ENCODE assay signal across 9 cellular contexts in genomic region chr6:169452117-169452868, GRCh38.
DNase-seq lines count a peak whose midpoint lies in the region; ATAC-seq and TF ChIP-seq lines count a peak whose summit lies in the region.
"Had no signal": no experiment of that assay in that cellular context is flagged by ENCODE, and none has a peak within 500 bp of the region (broad histone marks: within the 10 kb centered on the region; RNA-seq: fewer than 3 reads in every experiment).

No MANE protein-coding gene starts in this region.

- TF ChIP-seq CTCF in WI38 (IDR thresholded peaks at IDR 0.05; ENCODE audit: low read depth, low read length) (no peak), right atrium auricular region (IDR thresholded peaks at IDR 0.05) (no peak), gastrocnemius medialis (IDR thresholded peaks at IDR 0.05 in 4 of 5, conservative IDR thresholded peaks at IDR 0.05 in 1 of 5) (no peak), GM10266 (IDR thresholded peaks at IDR 0.05; ENCODE audit: control insufficient read depth, insufficient read depth, low read depth, missing control alignments) (no peak)

- H3K27ac ChIP-seq in right atrium auricular region (peak overlapping the region; percentile 75 to 83), gastrocnemius medialis (peak overlapping the region; percentile 65 to 76 (median 70))

- peak overlapping the region; percentile 47 for H3K4me3 ChIP-seq in WI38 (ENCODE audit: low read depth, low read length)
- H3K4me3 ChIP-seq in right atrium auricular region = peak overlapping the region; percentile 26 to 40
- peak overlapping the region in 3 of 4 donors; percentile 39 to 46 (median 39) for H3K4me3 ChIP-seq in gastrocnemius medialis

- in situ Hi-C loops in gastrocnemius medialis (cut with MboI; ENCODE audit: low sequenced_read_pairs in 4 of 4) = no loop called here

- peak; percentile 81 to 86 for ATAC-seq in gastrocnemius medialis
- ATAC-seq in stimulated activated effector memory CD8-positive, alpha-beta T cell treated with anti-CD3 and anti-CD28 coated beads, Interleukin-12 subunit alpha, Interleukin-12 subunit beta, amount 100 ng/mL, for 72 hours = no peak
- no peak for ATAC-seq in GM18502 (IDR thresholded peaks at IDR 0.05; ENCODE audit: poor library complexity, unreplicated experiment)

- no peaks in the 10 kb centered on the region for H3K36me3 Mint-ChIP-seq in stimulated activated effector memory CD8-positive, alpha-beta T cell treated with anti-CD3 and anti-CD28 coated beads, Interleukin-12 subunit alpha, Interleukin-12 subunit beta, amount 100 ng/mL, for 72 hours

- no peak overlapping the region for H3K4me3 Mint-ChIP-seq in stimulated activated effector memory CD8-positive, alpha-beta T cell treated with anti-CD3 and anti-CD28 coated beads, Interleukin-12 subunit alpha, Interleukin-12 subunit beta, amount 100 ng/mL, for 72 hours

- H3K27me3 ChIP-seq in right atrium auricular region = no peaks in the 10 kb centered on the region
- no peaks in the 10 kb centered on the region for H3K27me3 ChIP-seq in gastrocnemius medialis

- no peaks in the 10 kb centered on the region for H3K9me3 ChIP-seq in right atrium auricular region
- H3K9me3 ChIP-seq in gastrocnemius medialis = no peaks in the 10 kb centered on the region

- no peak overlapping the region for H3K27ac Mint-ChIP-seq in stimulated activated effector memory CD8-positive, alpha-beta T cell treated with anti-CD3 and anti-CD28 coated beads, Interleukin-12 subunit alpha, Interleukin-12 subunit beta, amount 100 ng/mL, for 72 hours

- peak in 1 of 2 donors; percentile 33 for TF ChIP-seq POLR2A in gastrocnemius medialis (IDR thresholded peaks at IDR 0.05)

- no peaks in the 10 kb centered on the region for H3K36me3 ChIP-seq in right atrium auricular region
- H3K36me3 ChIP-seq in gastrocnemius medialis = no peaks in the 10 kb centered on the region

- no peaks in the 10 kb centered on the region for H3K4me1 Mint-ChIP-seq in stimulated activated effector memory CD8-positive, alpha-beta T cell treated with anti-CD3 and anti-CD28 coated beads, Interleukin-12 subunit alpha, Interleukin-12 subunit beta, amount 100 ng/mL, for 72 hours

- no peaks in the 10 kb centered on the region for H3K9me3 Mint-ChIP-seq in stimulated activated effector memory CD8-positive, alpha-beta T cell treated with anti-CD3 and anti-CD28 coated beads, Interleukin-12 subunit alpha, Interleukin-12 subunit beta, amount 100 ng/mL, for 72 hours

- intact Hi-C loops in gastrocnemius medialis (cut with DNase I; ENCODE audit: low total_unique reads) = no loop called here

- H3K4me1 ChIP-seq in right atrium auricular region = peaks cover 0 to 4% of the 10 kb centered on the region in 2 donors
- no peaks in the 10 kb centered on the region for H3K4me1 ChIP-seq in gastrocnemius medialis

- DNase-seq in EL (peak; percentile 95), right atrium auricular region (ENCODE audit: low spot score) (peak; percentile 87), gastrocnemius medialis (peak; percentile 50 to 65), GM10266 (ENCODE audit: extremely low spot score) (no peak), ecto neural progenitor cell (ENCODE audit: low spot score) (no peak)
- DNase-seq in stimulated activated effector memory CD8-positive, alpha-beta T cell treated with anti-CD3 and anti-CD28 coated beads, Interleukin-12 subunit alpha, Interleukin-12 subunit beta, amount 100 ng/mL, for 72 hours (ENCODE audit: low spot score in 2 of 2) = no peak
- DNase-seq: NCI-H345 had no signal

Comparison
In these comparisons a context has a peak if more than half of its experiments do, and no peak if none do; other contexts are left out.
1. DNase-seq: peak in EL (single experiment), right atrium auricular region (single experiment) and gastrocnemius medialis (2 of 2); none in stimulated activated effector memory CD8-positive, alpha-beta T cell treated with anti-CD3 and anti-CD28 coated beads, Interleukin-12 subunit alpha, Interleukin-12 subunit beta, amount 100 ng/mL, for 72 hours (0 of 2), GM10266 (single experiment) and ecto neural progenitor cell (single experiment).
2. ATAC-seq: peak in gastrocnemius medialis (2 of 2); none in stimulated activated effector memory CD8-positive, alpha-beta T cell treated with anti-CD3 and anti-CD28 coated beads, Interleukin-12 subunit alpha, Interleukin-12 subunit beta, amount 100 ng/mL, for 72 hours (single experiment) and GM18502 (single experiment).
3. Peak in every context shown above with its lines, with median percentiles within 50 percentile points of each other: H3K4me3 ChIP-seq.